22 cellular contexts compared by ENCODE assay signal in genomic region chr19:23404676-23405075, GRCh38.
"Had no signal": no experiment of that assay in that cellular context is flagged by ENCODE, and none has a peak within 500 bp of the region (broad histone marks: within the 10 kb centered on the region; RNA-seq: fewer than 3 reads in every experiment).

No MANE protein-coding gene starts in this region.

- H3K36me3 ChIP-seq: heart left ventricle, suprapubic skin, thyroid gland, upper lobe of right lung, vagina had no signal

- H3K4me1 ChIP-seq: heart left ventricle, psoas muscle, suprapubic skin, thyroid gland, upper lobe of right lung, vagina had no signal

- H3K4me3 ChIP-seq: heart left ventricle, mucosa of descending colon, psoas muscle, skin epidermis, suprapubic skin, thyroid gland, upper lobe of right lung, vagina had no signal

- H3K4me1 Mint-ChIP-seq: nephron had no signal

- FAIRE-seq: colon, frontal cortex, islet of Langerhans had no signal

- H3K4me3 Mint-ChIP-seq: nephron had no signal

- H3K27me3 ChIP-seq: heart left ventricle, suprapubic skin, thyroid gland, upper lobe of right lung, vagina had no signal

- H3K9me3 ChIP-seq: heart left ventricle, mucosa of descending colon, psoas muscle, suprapubic skin, thyroid gland, upper lobe of right lung, vagina had no signal

- H3K27ac Mint-ChIP-seq: nephron had no signal

- H3K27ac ChIP-seq: heart left ventricle, psoas muscle, suprapubic skin, thyroid gland, upper lobe of right lung, vagina had no signal

- DNase-seq: cerebellar nuclear complex; effector CD4-positive, alpha-beta T cell; heart left ventricle; hypothalamus; mammary epithelial cell; mucosa of descending colon; psoas muscle; retina; stimulated activated CD4-positive, alpha-beta T cell treated with anti-CD3 and anti-CD28 coated beads, Interleukin-12 subunit alpha, Interleukin-12 subunit beta, amount 100 ng/mL, for 4 hours; stimulated activated naive CD4-positive, alpha-beta T cell treated with Interleukin-2 at 50 U/mL for 16 hours; thyroid gland; upper lobe of right lung had no signal

- H3K9me3 Mint-ChIP-seq: nephron had no signal

- ATAC-seq: esophagus mucosa, heart left ventricle, left lobe of liver, mucosa of descending colon, psoas muscle, sciatic nerve, upper lobe of right lung had no signal
